ENCODE assay signal across 23 cellular contexts in genomic region chr5:81019748-81020147, GRCh38.
"Had no signal": no experiment of that assay in that cellular context is flagged by ENCODE, and none has a peak within 500 bp of the region (broad histone marks: within the 10 kb centered on the region; RNA-seq: fewer than 3 reads in every experiment).

No MANE protein-coding gene starts in this region.

- H3K27ac Mint-ChIP-seq: activated CD4-positive, alpha-beta memory T cell treated with anti-CD3 and anti-CD28 coated beads for 36 hours; activated CD4-positive, alpha-beta T cell treated with anti-CD3 and anti-CD28 coated beads, Interleukin-2, amount 10 ng/mL, durations not matched to agents 7 days and 5 days; IgD-negative memory B cell had no signal

- H3K4me1 Mint-ChIP-seq: IgD-negative memory B cell had no signal

- H3K4me3 Mint-ChIP-seq: activated CD4-positive, alpha-beta memory T cell treated with anti-CD3 and anti-CD28 coated beads for 36 hours; activated CD4-positive, alpha-beta T cell treated with anti-CD3 and anti-CD28 coated beads, Interleukin-2, amount 10 ng/mL, durations not matched to agents 7 days and 5 days; activated T-cell treated with anti-CD3 and anti-CD28 coated beads, Interleukin-2, amount 50 U/mL, for 4 hours had no signal

- H3K27me3 Mint-ChIP-seq: activated CD4-positive, alpha-beta memory T cell treated with anti-CD3 and anti-CD28 coated beads for 36 hours; activated CD4-positive, alpha-beta T cell treated with anti-CD3 and anti-CD28 coated beads, Interleukin-2, amount 10 ng/mL, durations not matched to agents 7 days and 5 days; activated T-helper 17 cell treated with anti-CD3 and anti-CD28 coated beads, Interleukin-2, amount 50 U/mL, for 72 hours had no signal

- H3K9me3 Mint-ChIP-seq: activated CD4-positive, alpha-beta memory T cell treated with anti-CD3 and anti-CD28 coated beads for 36 hours; activated CD4-positive, alpha-beta T cell treated with anti-CD3 and anti-CD28 coated beads, Interleukin-2, amount 10 ng/mL, durations not matched to agents 7 days and 5 days; activated T-helper 17 cell treated with anti-CD3 and anti-CD28 coated beads, Interleukin-2, amount 50 U/mL, for 72 hours; IgD-negative memory B cell had no signal

- DNase-seq: activated CD4-positive, alpha-beta memory T cell treated with anti-CD3 and anti-CD28 coated beads for 36 hours; activated CD4-positive, alpha-beta T cell treated with anti-CD3 and anti-CD28 coated beads, Interleukin-2, amount 10 ng/mL, durations not matched to agents 7 days and 5 days; activated CD4-positive, CD25-positive, alpha-beta regulatory T cell; activated CD8-positive, alpha-beta memory T cell treated with anti-CD3 and anti-CD28 coated beads for 24 hours; activated gamma-delta T cell treated with Interleukin-2 at 50 U/mL for 16 hours; activated naive CD4-positive, alpha-beta T cell treated with anti-CD3 and anti-CD28 coated beads, Interleukin-2, amount 50 U/mL, for 16 hours; activated T-cell treated with anti-CD3 and anti-CD28 coated beads, Interleukin-2, amount 50 U/mL, for 4 hours; brain microvascular endothelial cell; MG63; MV-4-11; NCI-H1092 treated with DMSO at 0.1 percent for 48 hours; NCI-H1417 treated with DMSO at 0.1 percent for 48 hours; NCI-H1694; NCI-H2029; NCI-H2107; NCI-H2171 treated with DMSO at 0.1 percent for 48 hours; NCI-H526; NCI-H82; SHP77; T-helper 2 cell; T1000 had no signal

- H3K36me3 Mint-ChIP-seq: activated CD4-positive, alpha-beta memory T cell treated with anti-CD3 and anti-CD28 coated beads for 36 hours; IgD-negative memory B cell had no signal
